In the genomic region with DNA sequence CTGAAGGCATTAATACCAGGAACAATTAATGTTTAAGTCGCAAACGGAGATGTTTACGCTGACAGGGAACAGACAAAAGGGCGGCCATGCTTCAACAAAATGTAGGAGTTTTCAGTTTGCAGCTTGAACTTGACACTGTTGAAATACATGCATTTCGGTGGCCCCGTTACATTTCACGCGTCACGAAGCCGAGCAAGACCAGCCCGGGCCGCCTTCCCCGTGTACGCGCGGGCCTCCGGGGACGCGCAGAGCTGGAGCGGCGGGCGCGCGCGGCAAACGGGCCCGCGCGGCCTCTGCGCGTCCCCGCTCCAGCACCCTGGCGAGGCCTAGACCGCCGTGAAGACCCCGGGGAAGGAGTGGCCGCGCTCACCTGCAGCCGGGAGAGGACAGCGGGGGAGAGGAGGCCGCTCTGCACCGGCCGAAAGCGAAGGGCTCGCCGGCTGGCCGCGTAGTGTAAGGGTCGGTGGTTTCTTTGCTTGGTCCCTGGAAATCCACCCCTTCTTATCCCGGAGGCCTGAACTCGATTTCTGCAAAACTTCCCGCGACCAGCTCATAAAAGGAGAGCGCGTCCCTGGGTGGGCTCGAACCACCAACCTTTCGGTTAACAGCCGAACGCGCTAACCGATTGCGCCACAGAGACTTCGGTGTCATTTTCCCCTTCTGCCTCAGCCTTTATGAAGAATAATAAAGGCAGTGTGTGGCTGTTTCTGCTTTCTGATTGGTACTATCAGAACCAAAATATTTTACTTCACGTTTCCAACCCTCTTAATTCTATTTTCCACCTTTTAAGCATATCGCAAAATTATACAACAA, we compare ENCODE assay signal across 8 cellular contexts. TPM values are rescaled to one million over a fixed set of nuclear protein-coding genes. Genes with fewer than 3 reads are reported as not detected.
A peak's percentile ranks its signal among the peaks of the same experiment; 100 is the strongest.
DNase-seq lines count a peak whose midpoint lies in the region; ATAC-seq and TF ChIP-seq lines count a peak whose summit lies in the region.

No MANE protein-coding gene starts in this region.

- H3K4me3 Mint-ChIP-seq in nephron progenitor cell: peak overlapping the region; percentile 92

- no peaks in the 10 kb centered on the region for H3K9me3 ChIP-seq in Karpas-422 (ENCODE audit: low read length)

- H3K9me2 ChIP-seq in Karpas-422 (replicated peaks; ENCODE audit: insufficient read depth, low read length): no peaks in the 10 kb centered on the region

- peaks cover 21% of the 10 kb centered on the region for H3K4me1 ChIP-seq in Karpas-422 (ENCODE audit: low read length)

- H3K27me3 ChIP-seq in Karpas-422 (ENCODE audit: low read length): no peaks in the 10 kb centered on the region

- DNase-seq in DMS79 (lab: John Stamatoyannopoulos, UW) (peak; percentile 56), Karpas-422 (peak; percentile 93), RPMI8226 (peak; percentile 87), fibroblast of the conjunctiva (ENCODE audit: low read depth) (peak; percentile 86), nephron progenitor cell (peak; percentile 88)
- DNase-seq in activated effector memory CD4-positive, alpha-beta T cell treated with Interleukin-2 at 50 U/mL for 16 hours: peak; percentile 70
- peak; percentile 85 for DNase-seq in stimulated activated naive CD8-positive, alpha-beta T cell treated with anti-CD3 and anti-CD28 coated beads, Interleukin-15, Interleukin-2, amounts not matched to agents 100 U/mL and 50 U/mL, for 24 hours

- peaks cover 10% of the 10 kb centered on the region for H3K4me1 Mint-ChIP-seq in nephron progenitor cell

- H3K9ac ChIP-seq in Karpas-422 (ENCODE audit: low read length): peak overlapping the region; percentile 76

- no peaks in the 10 kb centered on the region for H3K36me3 Mint-ChIP-seq in nephron progenitor cell (ENCODE audit: low read depth)

- H2AFZ ChIP-seq in Karpas-422 (ENCODE audit: low read length): peak overlapping the region; percentile 77

- TF ChIP-seq CTCF in nephron progenitor cell (IDR thresholded peaks at IDR 0.05): no peak

- H3K4me2 ChIP-seq in Karpas-422 (ENCODE audit: low read depth, low read length, poor library complexity, severe bottlenecking): peak overlapping the region; percentile 94

- no peaks in the 10 kb centered on the region for H3K36me3 ChIP-seq in Karpas-422 (ENCODE audit: insufficient read depth, low read length)

- H4K20me1 ChIP-seq in Karpas-422 (ENCODE audit: insufficient read depth, low read depth, low read length): no peaks in the 10 kb centered on the region

- H3K27ac ChIP-seq in Karpas-422 (ENCODE audit: low read length): peak overlapping the region; percentile 23; the same call in 1 of the 2 replicates

- peaks cover 16% of the 10 kb centered on the region for H3K27me3 Mint-ChIP-seq in nephron progenitor cell (ENCODE audit: low read depth, poor library complexity)

- H3K9me3 Mint-ChIP-seq in nephron progenitor cell: no peaks in the 10 kb centered on the region

- no peaks in the 10 kb centered on the region for H3K79me2 ChIP-seq in Karpas-422 (ENCODE audit: low read length)

- ATAC-seq in GM21825 (IDR thresholded peaks at IDR 0.05; ENCODE audit: unreplicated experiment): peak; percentile 81
- ATAC-seq in stimulated activated naive CD8-positive, alpha-beta T cell treated with anti-CD3 and anti-CD28 coated beads, Interleukin-15, Interleukin-2, amounts not matched to agents 100 U/mL and 50 U/mL, for 24 hours: peak; percentile 89

- H3K27ac Mint-ChIP-seq in nephron progenitor cell: peak overlapping the region; percentile 92

- H3K4me3 ChIP-seq in Karpas-422 (ENCODE audit: low read length): peak overlapping the region; percentile 72

RNA-seq across cellular contexts. Expression of gene EBLN1, which starts 11.3 kb away (rescaled TPM):
- not detected in 2 replicates for total RNA-seq in Karpas-422 (2014; rRNA removed; shearing (Covaris generic); ENCODE audit: low replicate concordance)

Comparison
In these comparisons a context has a peak if more than half of its experiments do, and no peak if none do; other contexts are left out.
1. Peak in every context shown above with its lines: DNase-seq, ATAC-seq, H3K4me3 ChIP-seq and H3K27ac ChIP-seq.